ENCODE assay signal across 7 cellular contexts in the genomic region with DNA sequence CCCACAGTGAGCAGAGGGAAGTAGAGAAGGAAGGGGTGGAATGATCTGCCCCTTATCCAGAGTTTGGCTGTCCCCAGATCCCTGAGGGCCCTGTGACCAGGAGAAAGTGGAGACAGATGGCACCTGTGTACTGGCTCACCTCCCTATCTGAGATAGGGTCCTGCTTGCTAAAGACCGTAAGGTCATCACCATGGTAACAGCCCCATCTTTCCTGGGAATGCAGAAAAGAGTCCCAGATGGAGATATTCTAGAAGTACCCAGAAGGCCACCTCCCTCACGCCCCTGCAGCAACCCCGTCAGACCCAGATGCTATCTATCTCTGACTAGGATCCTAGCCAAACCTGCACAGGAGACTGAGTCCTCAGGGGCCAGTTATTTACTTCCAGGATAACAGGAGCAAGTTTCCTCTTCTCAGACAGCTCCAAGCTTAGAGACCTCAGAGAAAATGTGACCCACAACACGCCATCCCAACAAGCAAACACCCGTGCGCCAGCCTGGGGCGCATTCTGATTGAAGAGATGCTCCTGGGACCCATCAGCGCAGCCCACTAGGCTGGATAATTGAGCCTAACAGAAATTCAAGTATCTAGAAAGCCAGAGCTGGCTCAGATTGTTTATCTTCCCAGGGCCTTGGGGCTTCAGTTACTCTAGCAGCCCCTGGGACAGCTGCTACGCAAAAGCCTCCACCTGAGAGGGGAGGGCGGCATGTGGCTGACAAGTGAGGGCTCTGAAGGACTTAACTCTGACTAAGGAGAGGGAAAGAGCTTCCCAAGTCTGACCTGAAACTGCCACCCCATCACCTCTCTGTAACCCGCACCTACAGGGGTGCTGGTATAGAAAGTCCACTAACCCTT. TPM values are rescaled to one million over a fixed set of nuclear protein-coding genes. Genes with fewer than 3 reads are reported as not detected.
DNase-seq lines count a peak whose midpoint lies in the region; FAIRE-seq and TF ChIP-seq lines count a peak whose summit lies in the region.
"Had no signal": no experiment of that assay in that cellular context is flagged by ENCODE, and none has a peak within 500 bp of the region (broad histone marks: within the 10 kb centered on the region; RNA-seq: fewer than 3 reads in every experiment).

No MANE protein-coding gene starts in this region.

- H3K23ac ChIP-seq in neuronal stem cell (ENCODE audit: low read depth, low read length, poor library complexity), result no peak overlapping the region

- TF ChIP-seq CTCF in AG10803 (conservative IDR thresholded peaks at IDR 0.05; ENCODE audit: low read length), result no peak
- TF ChIP-seq CTCF in fibroblast of villous mesenchyme (IDR thresholded peaks at IDR 0.05; ENCODE audit: insufficient read depth, low read depth, low read length), result no peak

- H3K4me2 ChIP-seq in neuronal stem cell (ENCODE audit: insufficient read depth, low read length, poor library complexity, severe bottlenecking), result no peak overlapping the region

- no peak overlapping the region for H2BK120ac ChIP-seq in neuronal stem cell (ENCODE audit: low read depth, low read length)

- peaks cover 12% of the 10 kb centered on the region for H3K79me1 ChIP-seq in neuronal stem cell (ENCODE audit: low read depth, low read length)

- no peak overlapping the region for H4K8ac ChIP-seq in neuronal stem cell (ENCODE audit: low read depth, low read length)

- H3K9ac ChIP-seq in neuronal stem cell (ENCODE audit: low read depth, low read length, poor library complexity), result no peak overlapping the region

- H4K91ac ChIP-seq in neuronal stem cell (ENCODE audit: low read depth, low read length, poor library complexity), result no peak overlapping the region

- no peak overlapping the region for H2BK5ac ChIP-seq in neuronal stem cell (ENCODE audit: low read length)

- WGBS in neuronal stem cell (ENCODE audit: extremely low coverage in 2 of 2, insufficient read length in 2 of 2, insufficient replicate concordance in 1 of 2), 2 donors, result no CpG with 5 or more reads among the region's 11 CpGs

- H3K27me3 ChIP-seq in neuronal stem cell (ENCODE audit: control insufficient read depth in 3 of 3, insufficient read depth in 3 of 3, low read depth in 1 of 3, low read length in 3 of 3), result no peaks in the 10 kb centered on the region

- no peak overlapping the region for H3K18ac ChIP-seq in neuronal stem cell (ENCODE audit: low read length)

- no peak overlapping the region for H2BK15ac ChIP-seq in neuronal stem cell (ENCODE audit: low read length)

- peaks cover 27 to 42% of the 10 kb centered on the region in 2 donors for H3K36me3 ChIP-seq in neuronal stem cell (replicated peaks in 1 of 2; ENCODE audit: control insufficient read depth in 2 of 2, insufficient read depth in 2 of 2, low read length in 2 of 2)

- peaks cover 6 to 13% of the 10 kb centered on the region in 2 donors for H3K4me1 ChIP-seq in neuronal stem cell (ENCODE audit: control insufficient read depth in 2 of 2, insufficient read depth in 1 of 2, low read depth in 1 of 2, low read length in 2 of 2)

- no peak overlapping the region for H2AFZ ChIP-seq in neuronal stem cell (ENCODE audit: low read length)

- H3K4ac ChIP-seq in neuronal stem cell (ENCODE audit: low read length), result no peak overlapping the region

- DNase-seq in AG10803 (ENCODE audit: low read depth) (no peak), NCI-H2171 treated with DMSO at 0.1 percent for 48 hours (lab: John Stamatoyannopoulos, UW) (peak; percentile 96), fibroblast of villous mesenchyme (ENCODE audit: low read depth) (no peak), neuronal stem cell (ENCODE audit: low spot score) (no peak), RCC 7860 (ENCODE audit: low spot score) (no peak), NCI-H2227 treated with DMSO at 0.1 percent for 48 hours (lab: John Stamatoyannopoulos, UW) (no peak)

- no peak for FAIRE-seq in RCC 7860 (lab: Jason Lieb, UNC)
- FAIRE-seq: G401.6 had no signal

- H3K4me3 ChIP-seq in AG10803 (ENCODE audit: low read length), result peak overlapping the region; percentile 80
- peak overlapping the region; percentile 92 for H3K4me3 ChIP-seq in fibroblast of villous mesenchyme (ENCODE audit: low read depth, low read length)
- no peak overlapping the region for H3K4me3 ChIP-seq in neuronal stem cell (ENCODE audit: low read length in 2 of 2)

- no peak overlapping the region for H3K14ac ChIP-seq in neuronal stem cell (ENCODE audit: low read length)

- no peak overlapping the region for H2BK12ac ChIP-seq in neuronal stem cell (ENCODE audit: low read length)

- no peak overlapping the region for H2AK5ac ChIP-seq in neuronal stem cell (ENCODE audit: low read depth, low read length)

- H3K27ac ChIP-seq in neuronal stem cell (replicated peaks; ENCODE audit: low read length), result no peak overlapping the region

- peaks cover 0 to 2% of the 10 kb centered on the region in 2 donors for H3K9me3 ChIP-seq in neuronal stem cell (replicated peaks in 1 of 2; ENCODE audit: control insufficient read depth in 2 of 2, insufficient read depth in 1 of 2, low read depth in 1 of 2, low read length in 2 of 2)

RNA-seq across cellular contexts. Expression of gene ORMDL3, which starts 1.9 kb away (rescaled TPM):
- 51.5 and 61.7 TPM in 2 replicates for total RNA-seq in fibroblast of villous mesenchyme
- polyA plus RNA-seq in neuronal stem cell (2013, experiment 1 of 2), result 103 TPM
- 107 TPM for polyA plus RNA-seq in neuronal stem cell (2013, experiment 2 of 2)

RNA-seq across cellular contexts. Expression of gene LRRC3C, which starts 2.0 kb away (rescaled TPM):
- not detected in 2 replicates for total RNA-seq in fibroblast of villous mesenchyme
- polyA plus RNA-seq in neuronal stem cell (2013, experiment 1 of 2), result 0.14 TPM
- polyA plus RNA-seq in neuronal stem cell (2013, experiment 2 of 2), result 0.19 TPM

RNA-seq across cellular contexts. Expression of gene GSDMB, which starts 7.1 kb away (rescaled TPM):
- total RNA-seq in fibroblast of villous mesenchyme, result 5.2 and 5.8 TPM in 2 replicates
- polyA plus RNA-seq in neuronal stem cell (2013, experiment 1 of 2), result 15.5 TPM
- polyA plus RNA-seq in neuronal stem cell (2013, experiment 2 of 2), result 13.2 TPM

RNA-seq across cellular contexts. Expression of gene GSDMA, which starts 37.3 kb away (rescaled TPM):
- total RNA-seq in fibroblast of villous mesenchyme, result under 0.01 TPM in 1 of 2 replicates, not detected in the other
- polyA plus RNA-seq in neuronal stem cell (2013, experiment 1 of 2), result not detected
- not detected for polyA plus RNA-seq in neuronal stem cell (2013, experiment 2 of 2)

RNA-seq across cellular contexts. Expression of gene PSMD3, which starts 55.1 kb away (rescaled TPM):
- 118 and 120 TPM in 2 replicates for total RNA-seq in fibroblast of villous mesenchyme
- polyA plus RNA-seq in neuronal stem cell (2013, experiment 1 of 2), result 102 TPM
- 99.7 TPM for polyA plus RNA-seq in neuronal stem cell (2013, experiment 2 of 2)

Comparison
In these comparisons a context has a peak if more than half of its experiments do, and no peak if none do; other contexts are left out.
1. H3K4me3 ChIP-seq: peak in AG10803 (single experiment) and fibroblast of villous mesenchyme (single experiment); none in neuronal stem cell (0 of 2).